In genomic region chr13:26184791-26185250, GRCh38 we compare ENCODE assay signal across 8 cellular contexts. TPM values are rescaled to one million over a fixed set of nuclear protein-coding genes. Genes with fewer than 3 reads are reported as not detected.
DNase-seq lines count a peak whose midpoint lies in the region; ATAC-seq and TF ChIP-seq lines count a peak whose summit lies in the region.

No MANE protein-coding gene starts in this region.

- H3K27ac ChIP-seq in Panc1 (ENCODE audit: low read length) (no peak overlapping the region), tibial artery (no peak overlapping the region)

- no peak overlapping the region for H3K4me3 ChIP-seq in Panc1 (ENCODE audit: low read depth in 2 of 2, low read length in 2 of 2)
- no peak overlapping the region for H3K4me3 ChIP-seq in fibroblast of pulmonary artery (replicated peaks; ENCODE audit: low read depth, low read length)
- no peak overlapping the region for H3K4me3 ChIP-seq in tibial artery

- POLR2A ChIA-PET in Panc1 (lab: Charles Lee) = no interaction called here

- H3K9me3 ChIP-seq in Panc1 (ENCODE audit: control insufficient read depth, insufficient read depth, low read depth, low read length) (no peaks in the 10 kb centered on the region), tibial artery (no peaks in the 10 kb centered on the region)

- CTCF ChIA-PET in Panc1 (lab: Charles Lee) = interaction anchor here (0.7 to 2.7 kb wide), 4 partner anchors 311 to 514 kb away, joined by 3 to 23 read pairs (median 10); no protein-coding TSS in a partner anchor

- H3K4me1 ChIP-seq in Panc1 (ENCODE audit: control insufficient read depth, insufficient read depth, low read length) (no peaks in the 10 kb centered on the region), tibial artery (peaks cover 0 to 10% (median 6%) of the 10 kb centered on the region in 4 donors)

- H3K36me3 ChIP-seq in Panc1 (ENCODE audit: control insufficient read depth, insufficient read depth, low read length) (no peaks in the 10 kb centered on the region), tibial artery (no peaks in the 10 kb centered on the region)

- in situ Hi-C loops in KBM-7 (cut with MboI; ENCODE audit: low pct_unique_long_range_greater_than_20kb, low sequenced_read_pairs) = loop anchor here (10.0 to 25.0 kb wide), 2 partner anchors 300 to 502 kb away; no protein-coding TSS in a partner anchor
- in situ Hi-C loops in Panc1 (cut with HindIII; ENCODE audit: low pct_unique_long_range_greater_than_20kb, low sequenced_read_pairs) = no loop called here

- peak; percentile 87 for TF ChIP-seq CTCF in Panc1 (IDR thresholded peaks at IDR 0.05)
- TF ChIP-seq CTCF in fibroblast of pulmonary artery (IDR thresholded peaks at IDR 0.05; ENCODE audit: low read length, missing control alignments) = peak; percentile 96
- TF ChIP-seq CTCF in tibial artery (IDR thresholded peaks at IDR 0.05) = peak; percentile 79 to 93

- intact Hi-C loops in Panc1 (cut with micrococcal nuclease; ENCODE audit: unreplicated experiment) (loop anchor here (5.0 kb wide), 1 partner anchor 512 kb away; no protein-coding TSS in a partner anchor), tibial artery (cut with DNase I; ENCODE audit: low total_unique reads) (loop anchor here (2.0 kb wide), 2 partner anchors 312 to 514 kb away; no protein-coding TSS in a partner anchor)

- ATAC-seq in GM18867 (IDR thresholded peaks at IDR 0.05; ENCODE audit: unreplicated experiment) = peak; percentile 37
- peak; percentile 77 for ATAC-seq in Panc1

- no TSS peak for BruUV-seq in Panc1 (replicated peaks; lab: Mats Ljungman, UMichigan)

- H3K27me3 ChIP-seq in Panc1 (ENCODE audit: control insufficient read depth, insufficient read depth, low read length) (no peaks in the 10 kb centered on the region), tibial artery (no peaks in the 10 kb centered on the region)

- DNase-seq in AG08396 (ENCODE audit: low spot score) (peak; percentile 64), KBM-7 (peak; percentile 79), Panc1 (ENCODE audit: low read depth, low spot score) (peak; percentile 38), fibroblast of pulmonary artery (ENCODE audit: low read depth) (peak; percentile 81), nucleus accumbens (lab: John Stamatoyannopoulos, UW) (peak in 49 of 56 donors; percentile 3 to 75 (median 34)), tibial artery (peak; percentile 44 to 76)
- peak; percentile 72 to 75 for DNase-seq in activated T-cell treated with anti-CD3 and anti-CD28 coated beads, Interleukin-2, amount 50 U/mL, for 48 hours

RNA-seq across cellular contexts. Expression of gene RNF6, which starts 37.3 kb away (rescaled TPM):
- total RNA-seq in Panc1 (2021; ENCODE audit: unreplicated experiment) = 38.0 TPM
- 21.9 TPM for polyA plus RNA-seq in Panc1 (2012; ENCODE audit: insufficient read length)
